In the genomic region with DNA sequence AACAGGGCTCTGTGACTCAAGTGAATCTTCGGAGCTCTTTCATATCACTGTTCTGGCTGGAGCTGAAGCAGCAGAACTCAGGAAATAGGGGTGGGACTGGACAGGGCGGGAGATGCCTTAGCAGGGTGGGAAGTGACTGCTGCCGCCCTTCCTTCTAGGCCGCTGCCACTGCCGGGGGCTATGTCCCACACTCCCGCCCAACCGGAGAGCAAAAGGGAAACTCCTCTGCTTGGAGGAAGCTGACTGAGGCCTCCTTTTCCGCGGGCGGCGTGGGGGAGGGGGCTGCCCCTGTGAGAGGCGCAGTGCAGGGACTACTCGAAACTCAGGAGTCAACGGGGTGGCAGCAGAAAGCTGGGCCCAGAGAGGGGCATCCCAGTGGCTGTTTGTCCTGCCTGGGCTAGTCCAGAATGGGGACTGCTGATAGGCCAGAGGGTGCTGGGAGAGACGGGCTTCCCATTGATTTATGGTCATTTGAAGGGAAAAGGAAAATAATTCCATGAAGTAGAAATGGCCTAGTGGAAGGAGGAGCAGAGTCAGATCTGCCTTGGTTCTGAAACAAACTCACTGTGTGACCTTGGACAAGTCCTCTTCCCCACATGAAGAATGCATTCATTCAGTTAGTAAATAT, we compare ENCODE assay signal across 12 cellular contexts. TPM values are rescaled to one million over a fixed set of nuclear protein-coding genes. Genes with fewer than 3 reads are reported as not detected.
DNase-seq lines count a peak whose midpoint lies in the region; ATAC-seq and TF ChIP-seq lines count a peak whose summit lies in the region.
"Had no signal": no experiment of that assay in that cellular context is flagged by ENCODE, and none has a peak within 500 bp of the region (broad histone marks: within the 10 kb centered on the region; RNA-seq: fewer than 3 reads in every experiment).

No MANE protein-coding gene starts in this region.

- peaks cover 2% of the 10 kb centered on the region for H3K79me1 ChIP-seq in trophoblast cell (ENCODE audit: low read length)

- no peak overlapping the region for H2AFZ ChIP-seq in trophoblast cell (ENCODE audit: insufficient read depth, low read length, poor library complexity)

- no CpG with 5 or more reads among the region's 15 CpGs for WGBS in trophoblast cell (ENCODE audit: extremely low coverage, insufficient coverage, insufficient read length)

- no peak overlapping the region for H3K4me3 Mint-ChIP-seq in MCF 10A (ENCODE audit: unreplicated experiment)

- no peak overlapping the region for H2AK5ac ChIP-seq in trophoblast cell (ENCODE audit: low read length)

- H2BK5ac ChIP-seq in trophoblast cell (ENCODE audit: low read depth, low read length, poor library complexity), result no peak overlapping the region

- no peak overlapping the region for H3K23ac ChIP-seq in trophoblast cell (ENCODE audit: low read length)

- no peak overlapping the region for H3K4me2 ChIP-seq in trophoblast cell (ENCODE audit: low read length)
- H3K4me2 ChIP-seq: KMS-11 had no signal

- H3K4me3 ChIP-seq in trophoblast cell (ENCODE audit: low read depth, low read length), result no peak overlapping the region
- H3K4me3 ChIP-seq: coronary artery had no signal

- peak; percentile 25 for DNase-seq in GM13976 (ENCODE audit: low spot score)
- DNase-seq in globus pallidus (ENCODE audit: low spot score), result peak; percentile 15
- peak; percentile 26 to 30 for DNase-seq in trophoblast cell
- no peak for DNase-seq in MCF 10A (ENCODE audit: unreplicated experiment)
- no peak for DNase-seq in stimulated activated naive CD4-positive, alpha-beta T cell treated with Interleukin-2 at 50 U/mL for 16 hours (lab: John Stamatoyannopoulos, UW)
- DNase-seq in ureter (ENCODE audit: low spot score), result no peak
- DNase-seq: DMS153, NCI-H510A treated with DMSO at 0.1 percent for 48 hours had no signal

- no peaks in the 10 kb centered on the region for H3K4me1 Mint-ChIP-seq in MCF 10A (ENCODE audit: insufficient read depth, unreplicated experiment)

- no peak overlapping the region for H4K8ac ChIP-seq in trophoblast cell (ENCODE audit: low read depth, low read length)

- in situ Hi-C loops in GM13976 (cut with MboI; ENCODE audit: low sequenced_read_pairs, unreplicated experiment), result no loop called here

- no peak overlapping the region for H2BK12ac ChIP-seq in trophoblast cell (ENCODE audit: low read length)

- H3K36me3 ChIP-seq in trophoblast cell (ENCODE audit: control insufficient read depth in 1 of 2, insufficient read depth in 2 of 2, low read length in 2 of 2), result no peaks in the 10 kb centered on the region

- H2BK120ac ChIP-seq in trophoblast cell (ENCODE audit: insufficient read depth, low read length, poor library complexity), result no peak overlapping the region

- CTCF ChIA-PET in MCF 10A (lab: Yijun Ruan, JAX), result interaction anchor here (1.4 kb wide), 1 partner anchor 13 kb away, joined by 5 read pairs; no protein-coding TSS in a partner anchor

- intact Hi-C loops in MCF 10A (cut with micrococcal nuclease), result no loop called here

- no TSS peak for BruUV-seq in MCF 10A (replicated peaks; lab: Mats Ljungman, UMichigan)

- no peak for ATAC-seq in GM21529 (IDR thresholded peaks at IDR 0.05; ENCODE audit: unreplicated experiment)

- H3K27me3 Mint-ChIP-seq in MCF 10A (ENCODE audit: insufficient read depth, unreplicated experiment), result peaks cover 39% of the 10 kb centered on the region

- H3K9me3 ChIP-seq in trophoblast cell (ENCODE audit: insufficient read depth, low read depth, low read length), result no peaks in the 10 kb centered on the region

- no peaks in the 10 kb centered on the region for H3K79me2 ChIP-seq in trophoblast cell (ENCODE audit: control insufficient read depth, insufficient read depth, low read length, poor library complexity)

- peaks cover 11 to 17% of the 10 kb centered on the region in 2 experiments for H3K4me1 ChIP-seq in trophoblast cell (ENCODE audit: control insufficient read depth in 1 of 2, insufficient read depth in 2 of 2, low read length in 2 of 2)

- no peak overlapping the region for H3K18ac ChIP-seq in trophoblast cell (ENCODE audit: low read length)

- no peak overlapping the region for H4K12ac ChIP-seq in trophoblast cell (ENCODE audit: low read depth, low read length)

- no peak overlapping the region for H3K27ac Mint-ChIP-seq in MCF 10A (ENCODE audit: low read depth, unreplicated experiment)

- H3K9me3 Mint-ChIP-seq in MCF 10A (ENCODE audit: unreplicated experiment), result peaks cover 16% of the 10 kb centered on the region

- H3K27me3 ChIP-seq in trophoblast cell (ENCODE audit: insufficient read depth, low read length), result no peaks in the 10 kb centered on the region

- H3K9ac ChIP-seq in trophoblast cell (ENCODE audit: low read length), result no peak overlapping the region
- H3K9ac ChIP-seq: KMS-11 had no signal

- H3K36me3 Mint-ChIP-seq in MCF 10A (ENCODE audit: insufficient read depth, unreplicated experiment), result no peaks in the 10 kb centered on the region

- TF ChIP-seq CTCF in GM13976 (IDR thresholded peaks at IDR 0.05; ENCODE audit: borderline replicate concordance, control extremely low read depth, extremely low read depth, insufficient read depth, missing control alignments) (no peak), MCF 10A (IDR thresholded peaks at IDR 0.05; ENCODE audit: unreplicated experiment) (no peak)

- no peak overlapping the region for H3K4ac ChIP-seq in trophoblast cell (ENCODE audit: low read depth, low read length)

- POLR2A ChIA-PET in MCF 10A (lab: Yijun Ruan, JAX), result interaction anchor here (0.7 kb wide), 1 partner anchor 20 kb away, joined by 4 read pairs; no protein-coding TSS in a partner anchor

- H3K27ac ChIP-seq in trophoblast cell (ENCODE audit: low read depth, low read length), result no peak overlapping the region
- H3K27ac ChIP-seq: KMS-11 had no signal

- no peak overlapping the region for H3K14ac ChIP-seq in trophoblast cell (ENCODE audit: low read length)

- peak overlapping the region; percentile 35 for H4K91ac ChIP-seq in trophoblast cell (ENCODE audit: low read depth, low read length)

TF ChIP-seq in PFSK-1, 5 proteins besides CTCF, POLR2A, EP300 and RAD21:
- peak; percentile 36 for TF ChIP-seq FOXP2 (optimal IDR thresholded peaks at IDR 0.05; ENCODE audit: borderline replicate concordance, extremely low read depth, extremely low read length, insufficient read depth)
- TF ChIP-seq TAF1 (IDR thresholded peaks at IDR 0.05; ENCODE audit: borderline replicate concordance, insufficient read depth, low read length), result no peak

RNA-seq across cellular contexts. Expression of a gene that starts 36.9 kb away (rescaled TPM):
- 0.15 TPM for polyA plus RNA-seq in PFSK-1 (2012; ENCODE audit: insufficient read length, low read depth)
- polyA plus RNA-seq in trophoblast cell (2013), result 2.8 and 2.9 TPM in 2 replicates
- total RNA-seq in MCF 10A (2022), result 0.37 and 1.0 TPM in 2 replicates
- 10.9 TPM for total RNA-seq in ureter

Comparison
In these comparisons a context has a peak if more than half of its experiments do, and no peak if none do; other contexts are left out.
1. DNase-seq: peak in GM13976 (single experiment), globus pallidus (single experiment) and trophoblast cell (2 of 2); none in MCF 10A (single experiment), stimulated activated naive CD4-positive, alpha-beta T cell treated with Interleukin-2 at 50 U/mL for 16 hours (single experiment) and ureter (single experiment).